ENCODE assay signal across 10 cellular contexts in genomic region chr6:111338843-111339242, GRCh38.
DNase-seq lines count a peak whose midpoint lies in the region; ATAC-seq and TF ChIP-seq lines count a peak whose summit lies in the region.
"Had no signal": no experiment of that assay in that cellular context is flagged by ENCODE, and none has a peak within 500 bp of the region (broad histone marks: within the 10 kb centered on the region; RNA-seq: fewer than 3 reads in every experiment).

No MANE protein-coding gene starts in this region.

- no peaks in the 10 kb centered on the region for H3K27me3 Mint-ChIP-seq in activated CD8-positive, alpha-beta T cell treated with anti-CD3 and anti-CD28 coated beads for 36 hours

- H3K36me3 Mint-ChIP-seq in activated CD8-positive, alpha-beta T cell treated with anti-CD3 and anti-CD28 coated beads for 36 hours (ENCODE audit: low read depth): peaks cover 20% of the 10 kb centered on the region

- intact Hi-C loops in activated CD8-positive, alpha-beta T cell treated with anti-CD3 and anti-CD28 coated beads for 36 hours (cut with micrococcal nuclease): no loop called here
- intact Hi-C loops in A673 (cut with micrococcal nuclease; ENCODE audit: unreplicated experiment): no loop called here

- no peak overlapping the region for H3K4me3 Mint-ChIP-seq in activated CD8-positive, alpha-beta T cell treated with anti-CD3 and anti-CD28 coated beads for 36 hours
- H3K4me3 Mint-ChIP-seq: natural killer cell had no signal

- POLR2A ChIA-PET in activated CD8-positive, alpha-beta T cell treated with anti-CD3 and anti-CD28 coated beads for 36 hours (lab: Charles Lee): no interaction called here
- POLR2A ChIA-PET in A673 (lab: Charles Lee; ENCODE audit: low non-redundant PET): no interaction called here

- peak overlapping the region; percentile 30 for H3K27ac Mint-ChIP-seq in activated CD8-positive, alpha-beta T cell treated with anti-CD3 and anti-CD28 coated beads for 36 hours
- H3K27ac Mint-ChIP-seq: natural killer cell had no signal

- no peak overlapping the region for H3K27ac ChIP-seq in A673 (ENCODE audit: low read depth, low read length, poor library complexity, severe bottlenecking)

- no peaks in the 10 kb centered on the region for H3K4me1 ChIP-seq in A673 (ENCODE audit: insufficient read depth, low read length, poor library complexity, severe bottlenecking)

- no peak overlapping the region for H3K4me3 ChIP-seq in A673 (ENCODE audit: low read depth, low read length, poor library complexity, severe bottlenecking)

- no peaks in the 10 kb centered on the region for H3K27me3 ChIP-seq in A673 (replicated peaks; ENCODE audit: insufficient read depth, low read depth, low read length, poor library complexity)

- peaks cover 18% of the 10 kb centered on the region for H3K4me1 Mint-ChIP-seq in activated CD8-positive, alpha-beta T cell treated with anti-CD3 and anti-CD28 coated beads for 36 hours (ENCODE audit: low read depth)

- no TSS peak for BruUV-seq in A673 (replicated peaks; lab: Mats Ljungman, UMichigan)

- ATAC-seq in GM18861 (IDR thresholded peaks at IDR 0.05; ENCODE audit: unreplicated experiment) (peak; percentile 99), GM21423 (IDR thresholded peaks at IDR 0.05; ENCODE audit: unreplicated experiment) (peak; percentile 100), HG03060 (IDR thresholded peaks at IDR 0.05; ENCODE audit: low read depth, unreplicated experiment) (peak; percentile 98)
- ATAC-seq in activated CD8-positive, alpha-beta T cell treated with anti-CD3 and anti-CD28 coated beads for 36 hours: peak; percentile 93

- peaks cover 8% of the 10 kb centered on the region for H3K36me3 ChIP-seq in A673 (ENCODE audit: insufficient read depth, low read length, poor library complexity, severe bottlenecking)

- TF ChIP-seq CTCF in activated CD8-positive, alpha-beta T cell treated with anti-CD3 and anti-CD28 coated beads for 36 hours (IDR thresholded peaks at IDR 0.05): no peak
- no peak for TF ChIP-seq CTCF in A673 (conservative IDR thresholded peaks at IDR 0.05; ENCODE audit: low read depth, low read length)

- CTCF ChIA-PET in activated CD8-positive, alpha-beta T cell treated with anti-CD3 and anti-CD28 coated beads for 36 hours (lab: Charles Lee): no interaction called here
- CTCF ChIA-PET in A673 (lab: Charles Lee): no interaction called here

- no peaks in the 10 kb centered on the region for H3K9me3 ChIP-seq in A673 (ENCODE audit: low read depth, low read length, poor library complexity, severe bottlenecking)

- no peak for DNase-seq in activated CD8-positive, alpha-beta T cell treated with anti-CD3 and anti-CD28 coated beads for 36 hours
- DNase-seq in Ammon's horn (ENCODE audit: low spot score): no peak
- no peak for DNase-seq in stimulated activated CD4-positive, alpha-beta T cell treated with anti-CD3 and anti-CD28 coated beads, Interleukin-4, amount 100 ng/mL, for 24 hours
- DNase-seq in A673 (ENCODE audit: low spot score): no peak
- DNase-seq in AG20443 (ENCODE audit: low spot score): no peak
- DNase-seq: natural killer cell, T1000 had no signal

- H3K9me3 Mint-ChIP-seq in activated CD8-positive, alpha-beta T cell treated with anti-CD3 and anti-CD28 coated beads for 36 hours: no peaks in the 10 kb centered on the region
- H3K9me3 Mint-ChIP-seq: natural killer cell had no signal
